In genomic region chr15:99053380-99054024, GRCh38 we compare ENCODE assay signal across 23 cellular contexts. TPM values are rescaled to one million over a fixed set of nuclear protein-coding genes. Genes with fewer than 3 reads are reported as not detected.
"Had no signal": no experiment of that assay in that cellular context is flagged by ENCODE, and none has a peak within 500 bp of the region (broad histone marks: within the 10 kb centered on the region; RNA-seq: fewer than 3 reads in every experiment).

No MANE protein-coding gene starts in this region.

- ATAC-seq: activated CD4-positive, alpha-beta T cell treated with anti-CD3 and anti-CD28 coated beads for 36 hours; activated T-cell treated with anti-CD3 and anti-CD28 coated beads, Interleukin-2, amount 50 U/mL, for 72 hours; mucosa of descending colon; WTC11 had no signal

- H3K4me3 ChIP-seq: mucosa of descending colon, thyroid gland had no signal

- H3K27me3 ChIP-seq: thyroid gland had no signal

- H3K9me3 ChIP-seq: mucosa of descending colon, thyroid gland had no signal

- H3K27ac ChIP-seq: epithelial cell of prostate, thyroid gland had no signal

- H3K36me3 ChIP-seq: thyroid gland had no signal

- H3K4me1 ChIP-seq: thyroid gland had no signal

- DNase-seq: activated CD4-positive, alpha-beta T cell treated with anti-CD3 and anti-CD28 coated beads for 36 hours; activated CD4-positive, alpha-beta T cell treated with anti-CD3 and anti-CD28 coated beads, Interleukin-2, amount 50 U/mL, for 4 hours; activated effector memory CD4-positive, alpha-beta T cell treated with Interleukin-2 at 50 U/mL for 16 hours; activated naive CD4-positive, alpha-beta T cell treated with anti-CD3 and anti-CD28 coated beads, Interleukin-2, amount 10 ng/mL, durations not matched to agents 7 days and 5 days; activated T-cell treated with anti-CD3 and anti-CD28 coated beads, Interleukin-2, amount 50 U/mL, for 72 hours; cortex of kidney; immature natural killer cell; kidney glomerular epithelial cell; mucosa of descending colon; nephron progenitor cell; stimulated activated CD4-positive, alpha-beta T cell treated with anti-CD3 and anti-CD28 coated beads, Interleukin-12 subunit alpha, Interleukin-12 subunit beta, amount 100 ng/mL, for 4 hours; stimulated activated CD4-positive, alpha-beta T cell treated with anti-CD3 and anti-CD28 coated beads, Interleukin-4, amount 100 ng/mL, for 4 hours; substantia nigra; T1000; thyroid gland had no signal

RNA-seq across cellular contexts. Expression of gene PGPEP1L, which starts 45.9 kb away (rescaled TPM):
- total RNA-seq: activated CD4-positive, alpha-beta T cell treated with anti-CD3 and anti-CD28 coated beads for 36 hours; activated CD8-positive, alpha-beta memory T cell treated with anti-CD3 and anti-CD28 coated beads for 36 hours; activated T-cell treated with anti-CD3 and anti-CD28 coated beads, Interleukin-2, amount 50 U/mL, for 72 hours; fibroblast of villous mesenchyme; liver; mucosa of descending colon; omental fat pad; progenitor cell of endocrine pancreas; thyroid gland; ureter; WTC11 had no signal
- polyA plus RNA-seq: immature natural killer cell, liver had no signal

RNA-seq across cellular contexts. Expression of gene SYNM, which starts 51.4 kb away (rescaled TPM):
- polyA plus RNA-seq: immature natural killer cell had no signal
